ENCODE assay signal across 8 cellular contexts in the genomic region with DNA sequence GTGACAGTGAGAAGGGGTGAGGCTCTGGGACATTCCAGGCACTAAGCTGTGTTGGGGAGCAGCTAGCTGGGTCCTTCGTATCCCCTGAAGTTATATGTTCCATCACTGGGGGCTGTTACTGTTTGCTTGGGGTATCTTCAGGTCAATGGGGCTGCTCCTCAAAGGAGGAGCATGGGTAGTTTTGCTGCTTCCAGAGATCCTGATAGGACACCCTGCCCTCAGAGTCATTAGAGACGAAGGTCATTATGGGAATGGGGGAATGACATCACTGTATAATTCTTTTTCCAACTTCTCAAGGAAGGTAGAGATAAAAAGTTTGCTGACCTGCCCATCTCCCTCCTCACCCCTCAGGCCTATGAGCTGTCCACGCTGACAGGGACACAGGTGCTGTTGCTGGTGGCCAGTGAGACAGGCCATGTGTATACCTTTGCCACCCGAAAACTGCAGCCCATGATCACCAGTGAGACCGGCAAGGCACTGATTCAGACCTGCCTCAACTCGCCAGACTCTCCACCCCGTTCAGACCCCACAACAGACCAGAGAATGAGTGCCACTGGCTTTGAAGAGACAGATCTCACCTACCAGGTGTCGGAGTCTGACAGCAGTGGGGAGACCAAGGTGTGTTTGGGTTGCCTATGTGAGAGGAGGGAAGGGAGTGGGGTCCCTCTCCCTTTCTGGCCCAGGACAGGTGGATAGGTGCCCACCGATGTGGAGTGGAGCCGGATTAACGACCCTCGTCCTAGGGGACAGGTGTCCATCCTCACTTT. TPM values are rescaled to one million over a fixed set of nuclear protein-coding genes. Genes with fewer than 3 reads are reported as not detected.
DNase-seq lines count a peak whose midpoint lies in the region; FAIRE-seq and TF ChIP-seq lines count a peak whose summit lies in the region.

No MANE protein-coding gene starts in this region.

- no peaks in the 10 kb centered on the region for H3K9me1 ChIP-seq in keratinocyte (ENCODE audit: control insufficient read depth, extremely low read depth, insufficient read depth, low read length)

- peak overlapping the region; percentile 94 for H3K4me3 Mint-ChIP-seq in activated CD4-positive, alpha-beta T cell treated with anti-CD3 and anti-CD28 coated beads, Interleukin-2, amount 10 ng/mL, durations not matched to agents 24 days and 14 days
- H3K4me3 Mint-ChIP-seq in activated naive CD8-positive, alpha-beta T cell treated with anti-CD3 and anti-CD28 coated beads for 36 hours, result peak overlapping the region; percentile 91

- peaks cover 20 to 24% of the 10 kb centered on the region in 2 experiments for H3K36me3 ChIP-seq in keratinocyte (ENCODE audit: control insufficient read depth in 2 of 2, extremely low read depth in 1 of 2, insufficient read depth in 2 of 2, low read length in 2 of 2)

- H3K4me1 ChIP-seq in keratinocyte (ENCODE audit: control insufficient read depth, extremely low read depth, insufficient read depth, low read length), result peaks cover 26% of the 10 kb centered on the region

- intact Hi-C loops in activated CD4-positive, alpha-beta T cell treated with anti-CD3 and anti-CD28 coated beads, Interleukin-2, amount 10 ng/mL, durations not matched to agents 24 days and 14 days (cut with micrococcal nuclease), result loop anchor here (1.0 to 5.0 kb wide), 10 partner anchors 9 to 721 kb away; partner anchors contain the start of genes ABCC10, CUL9, GTPBP2 and MEA1

- peak; percentile 34 for FAIRE-seq in keratinocyte (lab: Jason Lieb, UNC)

- peaks cover 37% of the 10 kb centered on the region for H3K79me2 ChIP-seq in keratinocyte (ENCODE audit: control insufficient read depth, insufficient read depth, low read length)

- H2AFZ ChIP-seq in keratinocyte (ENCODE audit: control insufficient read depth, low read length), result no peak overlapping the region

- peaks cover 39% of the 10 kb centered on the region for H3K4me1 Mint-ChIP-seq in activated CD4-positive, alpha-beta T cell treated with anti-CD3 and anti-CD28 coated beads, Interleukin-2, amount 10 ng/mL, durations not matched to agents 24 days and 14 days
- H3K4me1 Mint-ChIP-seq in activated naive CD8-positive, alpha-beta T cell treated with anti-CD3 and anti-CD28 coated beads for 36 hours, result peaks cover 36% of the 10 kb centered on the region

- peak overlapping the region; percentile 95 for H3K4me2 ChIP-seq in keratinocyte (ENCODE audit: control insufficient read depth, extremely low read depth, insufficient read depth, low read depth, low read length)

- H3K9ac ChIP-seq in keratinocyte (ENCODE audit: control insufficient read depth, extremely low read depth, insufficient read depth, low read length), result peak overlapping the region; percentile 81

- no peaks in the 10 kb centered on the region for H3K27me3 Mint-ChIP-seq in activated CD4-positive, alpha-beta T cell treated with anti-CD3 and anti-CD28 coated beads, Interleukin-2, amount 10 ng/mL, durations not matched to agents 24 days and 14 days
- peaks cover 8% of the 10 kb centered on the region for H3K27me3 Mint-ChIP-seq in activated naive CD8-positive, alpha-beta T cell treated with anti-CD3 and anti-CD28 coated beads for 36 hours

- peak overlapping the region; percentile 34 for H3K27ac Mint-ChIP-seq in activated CD4-positive, alpha-beta T cell treated with anti-CD3 and anti-CD28 coated beads, Interleukin-2, amount 10 ng/mL, durations not matched to agents 24 days and 14 days
- H3K27ac Mint-ChIP-seq in activated naive CD8-positive, alpha-beta T cell treated with anti-CD3 and anti-CD28 coated beads for 36 hours, result peak overlapping the region; percentile 92

- no peaks in the 10 kb centered on the region for H3K9me3 Mint-ChIP-seq in activated CD4-positive, alpha-beta T cell treated with anti-CD3 and anti-CD28 coated beads, Interleukin-2, amount 10 ng/mL, durations not matched to agents 24 days and 14 days
- H3K9me3 Mint-ChIP-seq in activated naive CD8-positive, alpha-beta T cell treated with anti-CD3 and anti-CD28 coated beads for 36 hours, result no peaks in the 10 kb centered on the region

- H3K36me3 Mint-ChIP-seq in activated CD4-positive, alpha-beta T cell treated with anti-CD3 and anti-CD28 coated beads, Interleukin-2, amount 10 ng/mL, durations not matched to agents 24 days and 14 days (ENCODE audit: low read depth), result peaks cover 48% of the 10 kb centered on the region
- peaks cover 22% of the 10 kb centered on the region for H3K36me3 Mint-ChIP-seq in activated naive CD8-positive, alpha-beta T cell treated with anti-CD3 and anti-CD28 coated beads for 36 hours

- H4K20me1 ChIP-seq in keratinocyte (ENCODE audit: control insufficient read depth, extremely low read depth, insufficient read depth, low read length), result peaks cover 3% of the 10 kb centered on the region

- H3K9me3 ChIP-seq in keratinocyte (ENCODE audit: control insufficient read depth, low read depth, low read length), result no peaks in the 10 kb centered on the region

- dilution Hi-C loops in keratinocyte (cut with MboI; ENCODE audit: extremely low pct_ligation_motif_present, low sequenced_read_pairs), result no loop called here

- H3K4me3 ChIP-seq in keratinocyte (ENCODE audit: control insufficient read depth in 2 of 3, extremely low read depth in 1 of 3, insufficient read depth in 2 of 3, low read depth in 1 of 3, low read length in 3 of 3), result peak overlapping the region; percentile 49 to 79 (median 78)

- no peak for TF ChIP-seq CTCF in keratinocyte (optimal IDR thresholded peaks at IDR 0.05 in 1 of 3, IDR thresholded peaks at IDR 0.05 in 1 of 3, conservative IDR thresholded peaks at IDR 0.05 in 1 of 3; ENCODE audit: extremely low read depth in 1 of 3, insufficient read depth in 2 of 3, low read length in 3 of 3)

- H3K27me3 ChIP-seq in keratinocyte (ENCODE audit: control insufficient read depth, extremely low read depth, insufficient read depth, low read length), result no peaks in the 10 kb centered on the region

- H3K27ac ChIP-seq in keratinocyte (ENCODE audit: control insufficient read depth, insufficient read depth, low read length), result peak overlapping the region; percentile 22
- peak overlapping the region; percentile 89 for H3K27ac ChIP-seq in temporal lobe (ENCODE audit: low read depth, low read length)

- DNase-seq in activated CD4-positive, alpha-beta T cell treated with anti-CD3 and anti-CD28 coated beads, Interleukin-2, amount 10 ng/mL, durations not matched to agents 24 days and 14 days, result peak; percentile 63
- no peak for DNase-seq in activated CD4-positive, alpha-beta T cell treated with anti-CD3 and anti-CD28 coated beads, Interleukin-2, amount 50 U/mL, for 1 hour
- no peak for DNase-seq in activated naive CD8-positive, alpha-beta T cell treated with anti-CD3 and anti-CD28 coated beads for 36 hours
- DNase-seq in keratinocyte (ENCODE audit: low read depth, low spot score), result no peak
- no peak for DNase-seq in retina
- no peak for DNase-seq in mesenteric fat pad (ENCODE audit: low spot score)
- no peak for DNase-seq in occipital lobe (lab: John Stamatoyannopoulos, UW)

RNA-seq across cellular contexts. Expression of gene SRF, which starts 2.6 kb away (rescaled TPM):
- 54.3 and 55.2 TPM in 2 replicates for total RNA-seq in activated CD4-positive, alpha-beta T cell treated with anti-CD3 and anti-CD28 coated beads, Interleukin-2, amount 10 ng/mL, durations not matched to agents 24 days and 14 days
- total RNA-seq in activated naive CD8-positive, alpha-beta T cell treated with anti-CD3 and anti-CD28 coated beads for 36 hours, result 10 to 100 TPM; 49.1 to 49.9 TPM
- polyA plus RNA-seq in keratinocyte, result 26.0 to 39.2 TPM (median 28.5 TPM) in 3 replicates
- polyA plus RNA-seq in keratinocyte (2011; ENCODE audit: low read depth), result 1.7 TPM
- 26.7 and 39.0 TPM in 2 replicates for polyA plus RNA-seq in keratinocyte (2011; cell fraction: cytosol; rRNA removed)
- 36.4 and 40.4 TPM in 2 replicates for polyA plus RNA-seq in keratinocyte (2011; cell fraction: nucleus; rRNA removed)
- 14.9 and 28.2 TPM in 2 replicates for polyA plus RNA-seq in keratinocyte (2012; ENCODE audit: low replicate concordance)
- 41.7 to 91.8 TPM (median 51.9 TPM) in 3 replicates for polyA minus RNA-seq in keratinocyte
- polyA minus RNA-seq in keratinocyte (2011; cell fraction: cytosol; rRNA and poly(A)+ RNA removed), result 43.2 TPM
- 21.7 and 24.4 TPM in 2 replicates for polyA minus RNA-seq in keratinocyte (2011; cell fraction: nucleus; rRNA and poly(A)+ RNA removed)
- total RNA-seq in temporal lobe (7.6 TPM), mesenteric fat pad (34.2 TPM), occipital lobe (11.9 TPM)

RNA-seq across cellular contexts. Expression of gene CUL9, which starts 8.3 kb away (rescaled TPM):
- total RNA-seq in activated CD4-positive, alpha-beta T cell treated with anti-CD3 and anti-CD28 coated beads, Interleukin-2, amount 10 ng/mL, durations not matched to agents 24 days and 14 days, result 38.1 and 39.4 TPM in 2 replicates
- 10 to 100 TPM; 31.3 to 31.5 TPM for total RNA-seq in activated naive CD8-positive, alpha-beta T cell treated with anti-CD3 and anti-CD28 coated beads for 36 hours
- polyA plus RNA-seq in keratinocyte, result 19.0 to 23.0 TPM (median 21.6 TPM) in 3 replicates
- polyA plus RNA-seq in keratinocyte (2011; ENCODE audit: low read depth), result 92.8 TPM
- 7.7 and 10.8 TPM in 2 replicates for polyA plus RNA-seq in keratinocyte (2011; cell fraction: cytosol; rRNA removed)
- 167 and 182 TPM in 2 replicates for polyA plus RNA-seq in keratinocyte (2011; cell fraction: nucleus; rRNA removed)
- 21.1 and 53.9 TPM in 2 replicates for polyA plus RNA-seq in keratinocyte (2012; ENCODE audit: low replicate concordance)
- 28.1 to 39.9 TPM (median 28.5 TPM) in 3 replicates for polyA minus RNA-seq in keratinocyte
- polyA minus RNA-seq in keratinocyte (2011; cell fraction: cytosol; rRNA and poly(A)+ RNA removed), result 10.2 TPM
- polyA minus RNA-seq in keratinocyte (2011; cell fraction: nucleus; rRNA and poly(A)+ RNA removed), result 41.5 and 43.8 TPM in 2 replicates
- total RNA-seq in temporal lobe (23.4 TPM), mesenteric fat pad (26.6 TPM), occipital lobe (23.9 TPM)

RNA-seq across cellular contexts. Expression of gene DNPH1, which starts 55.6 kb away (rescaled TPM):
- 78.9 and 79.6 TPM in 2 replicates for total RNA-seq in activated CD4-positive, alpha-beta T cell treated with anti-CD3 and anti-CD28 coated beads, Interleukin-2, amount 10 ng/mL, durations not matched to agents 24 days and 14 days
- total RNA-seq in activated naive CD8-positive, alpha-beta T cell treated with anti-CD3 and anti-CD28 coated beads for 36 hours, result 10 to 100 TPM; 55.8 to 56.1 TPM
- polyA plus RNA-seq in keratinocyte, result 57.1 to 98.6 TPM (median 73.9 TPM) in 3 replicates
- 20.1 TPM for polyA plus RNA-seq in keratinocyte (2011; ENCODE audit: low read depth)
- polyA plus RNA-seq in keratinocyte (2011; cell fraction: cytosol; rRNA removed), result 34.0 and 80.6 TPM in 2 replicates
- polyA plus RNA-seq in keratinocyte (2011; cell fraction: nucleus; rRNA removed), result 33.7 and 38.8 TPM in 2 replicates
- polyA plus RNA-seq in keratinocyte (2012; ENCODE audit: low replicate concordance), result 49.4 and 94.9 TPM in 2 replicates
- polyA minus RNA-seq in keratinocyte, result 14.7 to 16.6 TPM (median 14.9 TPM) in 3 replicates
- polyA minus RNA-seq in keratinocyte (2011; cell fraction: cytosol; rRNA and poly(A)+ RNA removed), result 38.4 TPM
- 6.3 and 10.6 TPM in 2 replicates for polyA minus RNA-seq in keratinocyte (2011; cell fraction: nucleus; rRNA and poly(A)+ RNA removed)
- total RNA-seq in temporal lobe (12.8 TPM), mesenteric fat pad (36.5 TPM), occipital lobe (16.1 TPM)
